ENCODE assay signal across 8 cellular contexts in genomic region chr20:22339091-22339881, GRCh38.
DNase-seq lines count a peak whose midpoint lies in the region; ATAC-seq and TF ChIP-seq lines count a peak whose summit lies in the region.

No MANE protein-coding gene starts in this region.

- ATAC-seq in GM18502 (IDR thresholded peaks at IDR 0.05; ENCODE audit: poor library complexity, unreplicated experiment) (peak; percentile 50), HG03442 (IDR thresholded peaks at IDR 0.05; ENCODE audit: unreplicated experiment) (no peak)

- peak overlapping the region in 1 of 10 experiments; percentile 21; a peak in 1 of 20 replicates for H3K4me3 ChIP-seq in BLaER1 treated with 17β-estradiol and CSF1 and Interleukin-3, amounts not matched to agents 10 nM and 100 nM

- H3K36me3 Mint-ChIP-seq in endothelial cell (ENCODE audit: low read depth, unreplicated experiment) = no peaks in the 10 kb centered on the region

- H3K27me3 ChIP-seq in BLaER1 treated with 17β-estradiol and CSF1 and Interleukin-3, amounts not matched to agents 10 nM and 100 nM = no peaks in the 10 kb centered on the region

- no peaks in the 10 kb centered on the region for H3K36me3 ChIP-seq in BLaER1 treated with 17β-estradiol and CSF1 and Interleukin-3, amounts not matched to agents 10 nM and 100 nM

- peaks cover 2% of the 10 kb centered on the region for H3K27me3 Mint-ChIP-seq in endothelial cell (ENCODE audit: unreplicated experiment)

- H3K4me1 Mint-ChIP-seq in endothelial cell (ENCODE audit: unreplicated experiment) = peaks cover 9% of the 10 kb centered on the region

- peak overlapping the region in 10 of 11 experiments; percentile 5 to 57 (median 22); a peak in 10 of 22 replicates for H3K9ac ChIP-seq in BLaER1 treated with 17β-estradiol and CSF1 and Interleukin-3, amounts not matched to agents 10 nM and 100 nM

- no peaks in the 10 kb centered on the region; a peak in 1 of 22 replicates for H3K9me3 ChIP-seq in BLaER1 treated with 17β-estradiol and CSF1 and Interleukin-3, amounts not matched to agents 10 nM and 100 nM (replicated peaks in 1 of 11)

- TF ChIP-seq CTCF in endothelial cell (IDR thresholded peaks at IDR 0.05; ENCODE audit: unreplicated experiment) = peak; percentile 93

- H3K4me1 ChIP-seq in BLaER1 treated with 17β-estradiol and CSF1 and Interleukin-3, amounts not matched to agents 10 nM and 100 nM = peaks cover 40 to 60% (median 51%) of the 10 kb centered on the region in 10 experiments

- H3K27ac Mint-ChIP-seq in endothelial cell (ENCODE audit: unreplicated experiment) = no peak overlapping the region

- DNase-seq in NCI-H1105 (lab: John Stamatoyannopoulos, UW) (peak; percentile 82), SIG-M5 (lab: John Stamatoyannopoulos, UW) (peak; percentile 9), endothelial cell (ENCODE audit: low spot score) (peak; percentile 70), middle frontal gyrus (ENCODE audit: extremely low spot score, low spot score) (peak; percentile 58), cerebellar nuclear complex (lab: John Stamatoyannopoulos, UW) (no peak)

- H4K20me1 ChIP-seq in BLaER1 treated with 17β-estradiol and CSF1 and Interleukin-3, amounts not matched to agents 10 nM and 100 nM = no peaks in the 10 kb centered on the region

- no peak overlapping the region for H3K4me3 Mint-ChIP-seq in endothelial cell (ENCODE audit: unreplicated experiment)

- H3K9me3 Mint-ChIP-seq in endothelial cell (ENCODE audit: unreplicated experiment) = no peaks in the 10 kb centered on the region

- H3K4me2 ChIP-seq in BLaER1 treated with 17β-estradiol and CSF1 and Interleukin-3, amounts not matched to agents 10 nM and 100 nM = peak overlapping the region; percentile 57 to 89 (median 76)

- peak overlapping the region in 8 of 11 experiments; percentile 2 to 53 (median 26); a peak in 9 of 22 replicates for H3K27ac ChIP-seq in BLaER1 treated with 17β-estradiol and CSF1 and Interleukin-3, amounts not matched to agents 10 nM and 100 nM

Comparison
In these comparisons a context has a peak if more than half of its experiments do, and no peak if none do; other contexts are left out.
1. DNase-seq: peak in NCI-H1105 (single experiment), SIG-M5 (single experiment), endothelial cell (single experiment) and middle frontal gyrus (single experiment); none in cerebellar nuclear complex (0 of 2).